In the genomic region with DNA sequence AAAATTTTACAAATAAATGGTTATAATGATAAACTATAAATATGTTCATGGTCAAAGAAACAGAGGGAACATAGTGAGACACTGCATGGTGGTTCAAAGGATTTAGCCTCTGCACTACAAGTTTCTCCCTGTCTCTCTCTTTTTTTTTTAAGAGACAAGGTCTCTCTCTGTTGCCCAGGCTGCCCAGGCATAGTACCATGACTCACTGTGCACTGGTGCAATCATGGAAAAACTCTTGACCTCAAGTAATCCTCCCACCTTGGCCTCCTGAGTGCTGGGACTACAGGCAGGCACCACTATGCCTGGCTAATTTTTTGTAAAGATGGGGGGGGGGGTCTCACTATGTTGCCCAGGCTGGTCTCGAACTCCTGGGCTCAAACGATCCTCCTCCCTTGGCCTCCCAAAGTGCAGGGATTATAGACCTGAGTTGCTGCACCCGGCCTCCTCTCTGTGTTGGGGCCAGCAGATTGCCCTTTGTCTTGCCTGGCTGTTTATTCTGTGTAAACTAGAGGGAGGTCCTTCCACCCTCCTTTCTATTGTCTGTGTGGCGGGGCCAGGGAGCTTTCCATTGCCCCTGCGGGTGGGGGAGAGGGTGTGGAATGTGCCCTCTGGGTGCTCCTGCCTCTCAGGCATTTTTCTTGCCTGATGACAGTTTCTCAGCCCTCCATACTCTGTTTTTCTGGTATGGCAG, we compare ENCODE assay signal across 9 cellular contexts. TPM values are rescaled to one million over a fixed set of nuclear protein-coding genes. Genes with fewer than 3 reads are reported as not detected.
DNase-seq lines count a peak whose midpoint lies in the region; ATAC-seq and TF ChIP-seq lines count a peak whose summit lies in the region.
"Had no signal": no experiment of that assay in that cellular context is flagged by ENCODE, and none has a peak within 500 bp of the region (broad histone marks: within the 10 kb centered on the region; RNA-seq: fewer than 3 reads in every experiment).

No MANE protein-coding gene starts in this region.

- DNase-seq in activated CD4-positive, alpha-beta memory T cell treated with anti-CD3 and anti-CD28 coated beads, Interleukin-2, amount 10 ng/mL, durations not matched to agents 7 days and 5 days = no peak
- no peak for DNase-seq in activated CD4-positive, alpha-beta memory T cell treated with anti-CD3 and anti-CD28 coated beads for 36 hours
- DNase-seq in SK-MEL-5 (ENCODE audit: low read depth, low spot score) (peak; percentile 24), fibroblast of villous mesenchyme (ENCODE audit: low read depth) (peak; percentile 49), thoracic aorta (ENCODE audit: low spot score) (no peak), Ammon's horn (ENCODE audit: low spot score) (no peak), Peyer's patch (no peak)
- DNase-seq in stimulated activated CD4-positive, alpha-beta T cell treated with anti-CD3 and anti-CD28 coated beads, Interleukin-12 subunit alpha, Interleukin-12 subunit beta, amount 100 ng/mL, for 4 hours = no peak

- intact Hi-C loops in activated CD4-positive, alpha-beta memory T cell treated with anti-CD3 and anti-CD28 coated beads for 36 hours (cut with micrococcal nuclease) = no loop called here

- H3K9me3 ChIP-seq in thoracic aorta = no peaks in the 10 kb centered on the region
- H3K9me3 ChIP-seq in Peyer's patch = no peaks in the 10 kb centered on the region

- TF ChIP-seq POLR2A in Peyer's patch (IDR thresholded peaks at IDR 0.05) = no peak

- in situ Hi-C loops in SK-MEL-5 (cut with HindIII; ENCODE audit: low pct_unique_long_range_greater_than_20kb, low sequenced_read_pairs) = no loop called here

- no peak overlapping the region for H3K4me3 ChIP-seq in fibroblast of villous mesenchyme (ENCODE audit: low read depth, low read length)
- no peak overlapping the region for H3K4me3 ChIP-seq in thoracic aorta
- H3K4me3 ChIP-seq in Peyer's patch = no peak overlapping the region
- H3K4me3 ChIP-seq: K562 had no signal

- peak overlapping the region; percentile 64 to 73 for H3K27ac ChIP-seq in thoracic aorta
- no peak overlapping the region for H3K27ac ChIP-seq in Peyer's patch

- H3K4me1 Mint-ChIP-seq in activated CD4-positive, alpha-beta memory T cell treated with anti-CD3 and anti-CD28 coated beads, Interleukin-2, amount 10 ng/mL, durations not matched to agents 7 days and 5 days = peaks cover 27% of the 10 kb centered on the region
- H3K4me1 Mint-ChIP-seq in activated CD4-positive, alpha-beta memory T cell treated with anti-CD3 and anti-CD28 coated beads for 36 hours (ENCODE audit: low read depth) = peaks cover 12% of the 10 kb centered on the region

- no peaks in the 10 kb centered on the region for H3K9me3 Mint-ChIP-seq in activated CD4-positive, alpha-beta memory T cell treated with anti-CD3 and anti-CD28 coated beads, Interleukin-2, amount 10 ng/mL, durations not matched to agents 7 days and 5 days
- no peaks in the 10 kb centered on the region for H3K9me3 Mint-ChIP-seq in activated CD4-positive, alpha-beta memory T cell treated with anti-CD3 and anti-CD28 coated beads for 36 hours

- H3K36me3 ChIP-seq in thoracic aorta = peaks cover 8% of the 10 kb centered on the region
- peaks cover 0 to 10% (median 0%) of the 10 kb centered on the region in 3 donors for H3K36me3 ChIP-seq in Peyer's patch

- no peak overlapping the region for H3K4me3 Mint-ChIP-seq in activated CD4-positive, alpha-beta memory T cell treated with anti-CD3 and anti-CD28 coated beads, Interleukin-2, amount 10 ng/mL, durations not matched to agents 7 days and 5 days
- no peak overlapping the region for H3K4me3 Mint-ChIP-seq in activated CD4-positive, alpha-beta memory T cell treated with anti-CD3 and anti-CD28 coated beads for 36 hours

- CTCF ChIA-PET in activated CD4-positive, alpha-beta memory T cell treated with anti-CD3 and anti-CD28 coated beads, Interleukin-2, amount 10 ng/mL, durations not matched to agents 7 days and 5 days (lab: Charles Lee) = no interaction called here
- CTCF ChIA-PET in activated CD4-positive, alpha-beta memory T cell treated with anti-CD3 and anti-CD28 coated beads for 36 hours (lab: Charles Lee) = interaction anchor here (1.0 kb wide), 1 partner anchor 20 kb away, joined by 4 read pairs; no protein-coding TSS in a partner anchor

- H3K4me1 ChIP-seq in thoracic aorta (ENCODE audit: control insufficient read depth in 1 of 2, low read depth in 2 of 2) (peaks cover 12 to 30% of the 10 kb centered on the region in 2 donors), Peyer's patch (no peaks in the 10 kb centered on the region)

- POLR2A ChIA-PET in activated CD4-positive, alpha-beta memory T cell treated with anti-CD3 and anti-CD28 coated beads, Interleukin-2, amount 10 ng/mL, durations not matched to agents 7 days and 5 days (lab: Charles Lee) = interaction anchor here (0.7 kb wide), 1 partner anchor 199 kb away, joined by 3 read pairs; no protein-coding TSS in a partner anchor
- POLR2A ChIA-PET in activated CD4-positive, alpha-beta memory T cell treated with anti-CD3 and anti-CD28 coated beads for 36 hours (lab: Charles Lee) = no interaction called here

- ATAC-seq in thoracic aorta (ENCODE audit: insufficient number of reproducible peaks, low FRiP score, low read depth) = no peak
- ATAC-seq: K562 had no signal

- peaks cover 47% of the 10 kb centered on the region for H3K36me3 Mint-ChIP-seq in activated CD4-positive, alpha-beta memory T cell treated with anti-CD3 and anti-CD28 coated beads, Interleukin-2, amount 10 ng/mL, durations not matched to agents 7 days and 5 days (ENCODE audit: low read depth)
- peaks cover 32% of the 10 kb centered on the region for H3K36me3 Mint-ChIP-seq in activated CD4-positive, alpha-beta memory T cell treated with anti-CD3 and anti-CD28 coated beads for 36 hours

- no peak for TF ChIP-seq CTCF in fibroblast of villous mesenchyme (IDR thresholded peaks at IDR 0.05; ENCODE audit: insufficient read depth, low read depth, low read length)
- TF ChIP-seq CTCF in thoracic aorta (IDR thresholded peaks at IDR 0.05) = no peak
- no peak for TF ChIP-seq CTCF in Peyer's patch (IDR thresholded peaks at IDR 0.05)

- H3K27ac Mint-ChIP-seq in activated CD4-positive, alpha-beta memory T cell treated with anti-CD3 and anti-CD28 coated beads, Interleukin-2, amount 10 ng/mL, durations not matched to agents 7 days and 5 days = peak overlapping the region; percentile 14
- no peak overlapping the region for H3K27ac Mint-ChIP-seq in activated CD4-positive, alpha-beta memory T cell treated with anti-CD3 and anti-CD28 coated beads for 36 hours

- H3K27me3 ChIP-seq in thoracic aorta (replicated peaks; ENCODE audit: insufficient read depth) = no peaks in the 10 kb centered on the region
- H3K27me3 ChIP-seq in Peyer's patch = no peaks in the 10 kb centered on the region

- no peaks in the 10 kb centered on the region for H3K27me3 Mint-ChIP-seq in activated CD4-positive, alpha-beta memory T cell treated with anti-CD3 and anti-CD28 coated beads, Interleukin-2, amount 10 ng/mL, durations not matched to agents 7 days and 5 days
- no peaks in the 10 kb centered on the region for H3K27me3 Mint-ChIP-seq in activated CD4-positive, alpha-beta memory T cell treated with anti-CD3 and anti-CD28 coated beads for 36 hours

RNA-seq across cellular contexts. Expression of a gene that starts 22.1 kb away (rescaled TPM):
- 100 to 1,000 TPM; 142 to 147 TPM for total RNA-seq in activated CD4-positive, alpha-beta memory T cell treated with anti-CD3 and anti-CD28 coated beads, Interleukin-2, amount 10 ng/mL, durations not matched to agents 7 days and 5 days
- 100 to 1,000 TPM; 212 to 221 TPM for total RNA-seq in activated CD4-positive, alpha-beta memory T cell treated with anti-CD3 and anti-CD28 coated beads for 36 hours
- total RNA-seq in SK-MEL-5 (2014; rRNA removed; shearing (Covaris generic)) = 32.6 and 37.9 TPM in 2 replicates
- polyA plus RNA-seq in SK-MEL-5 (2015; cell fraction: cytosol; rRNA removed) = 70.1 and 87.9 TPM in 2 replicates
- polyA plus RNA-seq in SK-MEL-5 (2015; cell fraction: nucleus; rRNA removed) = 79.2 and 88.3 TPM in 2 replicates
- total RNA-seq in fibroblast of villous mesenchyme (30.9 and 53.1 TPM in 2 replicates), thoracic aorta (10 to 100 TPM; 26.5 to 33.7 TPM), Peyer's patch (10 to 100 TPM; 18.4 to 47.0 (median 25.4) TPM)

RNA-seq across cellular contexts. Expression of a gene that starts 55.1 kb away (rescaled TPM):
- under 1 TPM; 0.88 TPM for total RNA-seq in activated CD4-positive, alpha-beta memory T cell treated with anti-CD3 and anti-CD28 coated beads, Interleukin-2, amount 10 ng/mL, durations not matched to agents 7 days and 5 days
- total RNA-seq in activated CD4-positive, alpha-beta memory T cell treated with anti-CD3 and anti-CD28 coated beads for 36 hours = 1 to 10 TPM in 1 of 2 experiments, under 1 TPM in 1; 0.74 to 1.1 TPM
- 0.13 and 0.16 TPM in 2 replicates for total RNA-seq in SK-MEL-5 (2014; rRNA removed; shearing (Covaris generic))
- polyA plus RNA-seq in SK-MEL-5 (2015; cell fraction: cytosol; rRNA removed) = 0.01 and 0.03 TPM in 2 replicates
- 0.37 and 0.65 TPM in 2 replicates for polyA plus RNA-seq in SK-MEL-5 (2015; cell fraction: nucleus; rRNA removed)
- total RNA-seq in fibroblast of villous mesenchyme (1.9 and 3.0 TPM in 2 replicates), thoracic aorta (1 to 10 TPM; 2.8 to 4.3 TPM), Peyer's patch (1 to 10 TPM in 3 of 4 donors, under 1 TPM in 1; 0.57 to 2.8 (median 2.4) TPM)

Comparison
In these comparisons a context has a peak if more than half of its experiments do, and no peak if none do; other contexts are left out.
1. DNase-seq: peak in SK-MEL-5 (single experiment) and fibroblast of villous mesenchyme (single experiment); none in activated CD4-positive, alpha-beta memory T cell treated with anti-CD3 and anti-CD28 coated beads, Interleukin-2, amount 10 ng/mL, durations not matched to agents 7 days and 5 days (single experiment), activated CD4-positive, alpha-beta memory T cell treated with anti-CD3 and anti-CD28 coated beads for 36 hours (single experiment), thoracic aorta (single experiment), Ammon's horn (single experiment), Peyer's patch (0 of 3) and stimulated activated CD4-positive, alpha-beta T cell treated with anti-CD3 and anti-CD28 coated beads, Interleukin-12 subunit alpha, Interleukin-12 subunit beta, amount 100 ng/mL, for 4 hours (single experiment).
2. H3K27ac ChIP-seq: peak in thoracic aorta (2 of 2); none in Peyer's patch (0 of 4).